Comparison of ENCODE assay signal across 8 cellular contexts in the genomic region with DNA sequence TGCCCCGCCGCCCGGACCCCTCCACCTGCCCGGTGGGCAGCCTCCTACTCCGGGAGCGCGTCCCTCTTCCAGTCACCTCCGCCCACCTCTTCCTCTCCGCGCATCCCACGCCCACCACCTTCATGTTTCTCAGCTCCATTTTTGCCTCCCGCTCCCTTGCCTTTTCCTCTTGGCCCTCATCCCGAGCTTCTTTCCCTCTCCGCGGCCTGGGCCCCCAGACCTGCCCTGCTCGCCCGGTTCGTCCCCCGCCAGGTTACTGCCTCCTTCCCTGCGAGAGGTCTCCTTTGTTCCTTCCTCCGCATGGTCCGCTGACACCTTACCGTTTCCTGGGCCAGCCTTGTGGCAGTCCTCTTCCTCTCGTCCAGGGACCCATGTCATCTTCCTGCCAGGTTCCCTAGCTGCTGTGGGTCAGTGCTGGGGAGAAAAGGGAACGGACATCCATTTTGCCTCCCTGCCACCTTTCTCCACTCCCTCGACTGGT. TPM values are rescaled to one million over a fixed set of nuclear protein-coding genes. Genes with fewer than 3 reads are reported as not detected.
DNase-seq lines count a peak whose midpoint lies in the region; ATAC-seq and TF ChIP-seq lines count a peak whose summit lies in the region.

No MANE protein-coding gene starts in this region.

- no peak overlapping the region for H3K56ac ChIP-seq in H9 (ENCODE audit: insufficient read length, low read depth, low read length)

- H3K4me3 ChIP-seq in BE2C (ENCODE audit: low read depth, low read length): peak overlapping the region; percentile 79
- H3K4me3 ChIP-seq in mononuclear cell (ENCODE audit: low read length): peak overlapping the region; percentile 70
- peak overlapping the region; percentile 96 for H3K4me3 ChIP-seq in upper lobe of right lung

- no peak overlapping the region for H2BK5ac ChIP-seq in H9 (ENCODE audit: insufficient read length, low read length)

- intact Hi-C loops in upper lobe of right lung (cut with DNase I): no loop called here

- H3K27me3 ChIP-seq in BE2C (no peaks in the 10 kb centered on the region), H9 (ENCODE audit: insufficient read depth, low read length) (no peaks in the 10 kb centered on the region; the same call in 1 of the 2 replicates), mononuclear cell (ENCODE audit: insufficient read depth, low read length) (no peaks in the 10 kb centered on the region), upper lobe of right lung (no peaks in the 10 kb centered on the region)

- no peak overlapping the region for H2AFZ ChIP-seq in H9 (ENCODE audit: low read length)

- H4K5ac ChIP-seq in H9 (ENCODE audit: insufficient read length, low read depth, low read length): no peak overlapping the region

- H3K79me2 ChIP-seq in H9 (ENCODE audit: insufficient read depth, low read length): peaks cover 3% of the 10 kb centered on the region; the same call in 1 of the 2 replicates

- WGBS in H9 (ENCODE audit: extremely low coverage, insufficient read length, low lambda C conversion rate): no CpG with 5 or more reads among the region's 26 CpGs

- H3K23ac ChIP-seq in H9 (ENCODE audit: insufficient read length, low read depth, low read length): no peak overlapping the region

- TF ChIP-seq CTCF in BE2C (IDR thresholded peaks at IDR 0.05; ENCODE audit: low read depth, low read length) (no peak), H9 (conservative IDR thresholded peaks at IDR 0.05) (no peak), upper lobe of right lung (IDR thresholded peaks at IDR 0.05) (no peak)

- H3K23me2 ChIP-seq in H9 (ENCODE audit: insufficient read length, low read depth, low read length, poor library complexity, severe bottlenecking): peaks cover 8% of the 10 kb centered on the region

- peak overlapping the region in 2 of 3 experiments; percentile 9 to 85; a peak in 3 of 7 replicates for H3K27ac Mint-ChIP-seq in H9

- no peak overlapping the region for H3T11ph ChIP-seq in H9 (ENCODE audit: low read length)

- no peaks in the 10 kb centered on the region for H3K79me1 ChIP-seq in H9 (ENCODE audit: insufficient read depth, low read depth, low read length, poor library complexity, severe bottlenecking)

- H3K36me3 ChIP-seq in BE2C (no peaks in the 10 kb centered on the region), upper lobe of right lung (no peaks in the 10 kb centered on the region)

- no peak overlapping the region for H2AK5ac ChIP-seq in H9 (ENCODE audit: insufficient read length, low read length)

- no peak overlapping the region for H4K8ac ChIP-seq in H9 (replicated peaks; ENCODE audit: insufficient read length, low read depth, low read length)

- H3K4me2 ChIP-seq in H9 (ENCODE audit: insufficient read depth, insufficient read length, low read length): peak overlapping the region; percentile 93

- H3K4me1 ChIP-seq in BE2C (no peaks in the 10 kb centered on the region), H9 (ENCODE audit: insufficient read depth, low read length) (no peaks in the 10 kb centered on the region; the same call in 1 of the 2 replicates), mononuclear cell (ENCODE audit: insufficient read depth, low read length) (peaks cover 74% of the 10 kb centered on the region), upper lobe of right lung (peaks cover 41% of the 10 kb centered on the region)

- peak overlapping the region; percentile 9; the same call in 1 of the 2 replicates for H3K14ac ChIP-seq in H9 (ENCODE audit: insufficient read depth, low read length)

- no peaks in the 10 kb centered on the region for H4K20me1 ChIP-seq in H9 (ENCODE audit: control insufficient read depth, insufficient read depth, insufficient read length)

- no peak overlapping the region for H3K27ac ChIP-seq in H9 (ENCODE audit: insufficient read length, low read depth, low read length)
- H3K27ac ChIP-seq in upper lobe of right lung: peak overlapping the region; percentile 88

- peaks cover 27% of the 10 kb centered on the region for H3K27me3 Mint-ChIP-seq in H9 (ENCODE audit: low read depth)

- H2BK20ac ChIP-seq in H9 (ENCODE audit: low read depth, low read length, poor library complexity, severe bottlenecking): no peak overlapping the region

- H3K4me1 Mint-ChIP-seq in H9: peaks cover 29 to 40% of the 10 kb centered on the region in 2 experiments

- ATAC-seq in upper lobe of right lung: peak; percentile 0

- H3K18ac ChIP-seq in H9 (ENCODE audit: insufficient read length, low read depth, low read length): no peak overlapping the region

- H4K91ac ChIP-seq in H9 (ENCODE audit: insufficient read length, low read depth, low read length): no peak overlapping the region

- DNase-seq in BE2C (no peak), H9 (no peak), SW480 (ENCODE audit: low spot score) (peak; percentile 55), upper lobe of right lung (no peak), GM19238 (ENCODE audit: insufficient read length, low spot score) (no peak), epidermal melanocyte (ENCODE audit: insufficient read length, low spot score) (no peak)
- peak; percentile 28 for DNase-seq in effector CD8-positive, alpha-beta T cell (lab: John Stamatoyannopoulos, UW)

- no peaks in the 10 kb centered on the region; a peak in 1 of 7 replicates for H3K36me3 Mint-ChIP-seq in H9 (ENCODE audit: insufficient read depth in 1 of 3, low read depth in 3 of 3)

- peak overlapping the region; percentile 60 for H3K9ac ChIP-seq in H9 (ENCODE audit: extremely low read depth, insufficient read length, low read length)

- no peaks in the 10 kb centered on the region for H3K9me3 ChIP-seq in BE2C
- H3K9me3 ChIP-seq in H9 (ENCODE audit: control insufficient read depth, low read depth, low read length): no peaks in the 10 kb centered on the region
- H3K9me3 ChIP-seq in mononuclear cell (ENCODE audit: low read depth, low read length): no peaks in the 10 kb centered on the region
- no peaks in the 10 kb centered on the region for H3K9me3 ChIP-seq in upper lobe of right lung

- no peaks in the 10 kb centered on the region for H3K9me3 Mint-ChIP-seq in H9

- H2BK120ac ChIP-seq in H9 (ENCODE audit: low read depth, low read length, poor library complexity, severe bottlenecking): no peak overlapping the region

- H2BK15ac ChIP-seq in H9 (ENCODE audit: low read depth, low read length): no peak overlapping the region

- no peak overlapping the region for H3K4ac ChIP-seq in H9 (ENCODE audit: low read depth, low read length)

- no peak overlapping the region for H2BK12ac ChIP-seq in H9 (ENCODE audit: insufficient read length, low read depth, low read length)

- H3K4me3 Mint-ChIP-seq in H9: peak overlapping the region; percentile 93

RNA-seq across cellular contexts. Expression of a gene that starts 0.6 kb away (rescaled TPM):
- polyA plus RNA-seq in BE2C (2012; ENCODE audit: insufficient read depth, insufficient read length, low read depth): 151 TPM
- total RNA-seq in H9 (2021): 76.5 and 79.2 TPM in 2 replicates
- 56.0 TPM for total RNA-seq in mononuclear cell
- 275 TPM for total RNA-seq in upper lobe of right lung

Comparison
In these comparisons a context has a peak if more than half of its experiments do, and no peak if none do; other contexts are left out.
1. DNase-seq: peak in SW480 (single experiment) and effector CD8-positive, alpha-beta T cell (single experiment); none in BE2C (single experiment), H9 (single experiment), upper lobe of right lung (single experiment), GM19238 (single experiment) and epidermal melanocyte (single experiment).
2. Peak in every context shown above with its lines, with median percentiles within 50 percentile points of each other: H3K4me3 ChIP-seq.